13 cellular contexts compared by ENCODE assay signal in genomic region chr2:29064746-29065478, GRCh38. TPM values are rescaled to one million over a fixed set of nuclear protein-coding genes. Genes with fewer than 3 reads are reported as not detected.
DNase-seq lines count a peak whose midpoint lies in the region; ATAC-seq and TF ChIP-seq lines count a peak whose summit lies in the region.
"Had no signal": no experiment of that assay in that cellular context is flagged by ENCODE, and none has a peak within 500 bp of the region (broad histone marks: within the 10 kb centered on the region; RNA-seq: fewer than 3 reads in every experiment).

No MANE protein-coding gene starts in this region.

- H3K27me3 ChIP-seq in WERI-Rb-1 (ENCODE audit: insufficient read depth, low read depth, severe bottlenecking) (no peaks in the 10 kb centered on the region), esophagus (ENCODE audit: control insufficient read depth in 1 of 2, insufficient read depth in 2 of 2, low read length in 2 of 2) (no peaks in the 10 kb centered on the region), subcutaneous abdominal adipose tissue (ENCODE audit: control insufficient read depth in 5 of 5, insufficient read depth in 4 of 5, low read length in 5 of 5) (no peaks in the 10 kb centered on the region)

- H3K4me3 ChIP-seq in WERI-Rb-1 (ENCODE audit: low read depth, low read length) (no peak overlapping the region), esophagus (ENCODE audit: low read depth in 1 of 2, low read length in 2 of 2) (no peak overlapping the region), mucosa of descending colon (no peak overlapping the region), subcutaneous abdominal adipose tissue (ENCODE audit: low read depth in 1 of 5, low read length in 5 of 5) (peak overlapping the region in 1 of 5 donors; percentile 7)

- DNase-seq in WERI-Rb-1: no peak
- DNase-seq in mucosa of descending colon: no peak
- no peak for DNase-seq in stimulated activated naive CD4-positive, alpha-beta T cell treated with Interleukin-2 at 50 U/mL for 16 hours (lab: John Stamatoyannopoulos, UW)
- DNase-seq in NCI-H748 treated with DMSO at 0.1 percent for 48 hours (lab: John Stamatoyannopoulos, UW): no peak
- DNase-seq in effector CD8-positive, alpha-beta T cell (lab: John Stamatoyannopoulos, UW): no peak
- DNase-seq: GDM1, NCI-H226 had no signal

- H3K36me3 ChIP-seq in WERI-Rb-1 (peaks cover 3% of the 10 kb centered on the region; the same call in 1 of the 2 replicates), esophagus (ENCODE audit: control insufficient read depth in 2 of 2, insufficient read depth in 2 of 2, low read length in 1 of 2) (no peaks in the 10 kb centered on the region), mucosa of descending colon (ENCODE audit: low read depth) (no peaks in the 10 kb centered on the region), subcutaneous abdominal adipose tissue (ENCODE audit: control insufficient read depth in 5 of 5, insufficient read depth in 5 of 5, low read length in 5 of 5) (no peaks in the 10 kb centered on the region)

- ATAC-seq in mucosa of descending colon: peak; percentile 27
- ATAC-seq in activated T-helper 17 cell treated with anti-CD3 and anti-CD28 coated beads, Interleukin-2, amount 50 U/mL, for 72 hours (replicated peaks): no peak

- peak overlapping the region in 1 of 5 donors; percentile 45 for H3K9ac ChIP-seq in subcutaneous abdominal adipose tissue (ENCODE audit: low read length in 5 of 5)

- TF ChIP-seq CTCF in WERI-Rb-1 (IDR thresholded peaks at IDR 0.05; ENCODE audit: low read depth, low read length) (no peak), mucosa of descending colon (IDR thresholded peaks at IDR 0.05) (no peak)

- intact Hi-C loops in mucosa of descending colon (cut with DNase I, micrococcal nuclease): no loop called here

- H3K36me3 Mint-ChIP-seq in activated T-helper 17 cell treated with anti-CD3 and anti-CD28 coated beads, Interleukin-2, amount 50 U/mL, for 72 hours (ENCODE audit: low read depth): no peaks in the 10 kb centered on the region

- WGBS in esophagus, 2 donors: 37 to 45% methylated on average over 17 of the region's 17 CpGs

- peaks cover under 1% of the 10 kb centered on the region for H3K4me1 Mint-ChIP-seq in activated T-helper 17 cell treated with anti-CD3 and anti-CD28 coated beads, Interleukin-2, amount 50 U/mL, for 72 hours

- H3K27ac ChIP-seq in WERI-Rb-1 (peak overlapping the region; percentile 11), esophagus (ENCODE audit: low read depth in 2 of 2, low read length in 1 of 2) (peak overlapping the region; percentile 81 to 99), subcutaneous abdominal adipose tissue (ENCODE audit: low read depth, low read length) (peak overlapping the region; percentile 87)

- no peaks in the 10 kb centered on the region for H3K9me3 ChIP-seq in WERI-Rb-1 (ENCODE audit: severe bottlenecking)
- H3K9me3 ChIP-seq in esophagus (ENCODE audit: control insufficient read depth in 2 of 2, insufficient read depth in 1 of 2, low read depth in 1 of 2, low read length in 1 of 2): no peaks in the 10 kb centered on the region
- no peaks in the 10 kb centered on the region for H3K9me3 ChIP-seq in mucosa of descending colon
- H3K9me3 ChIP-seq in subcutaneous abdominal adipose tissue (ENCODE audit: control insufficient read depth in 5 of 5, low read length in 5 of 5): no peaks in the 10 kb centered on the region

- H3K27me3 Mint-ChIP-seq in activated T-helper 17 cell treated with anti-CD3 and anti-CD28 coated beads, Interleukin-2, amount 50 U/mL, for 72 hours: no peaks in the 10 kb centered on the region

- H3K4me1 ChIP-seq in esophagus (ENCODE audit: control insufficient read depth in 2 of 2, insufficient read depth in 2 of 2, low read length in 1 of 2) (peaks cover 13 to 38% of the 10 kb centered on the region in 2 donors), mucosa of descending colon (ENCODE audit: low read depth) (no peaks in the 10 kb centered on the region), subcutaneous abdominal adipose tissue (ENCODE audit: control insufficient read depth in 5 of 5, insufficient read depth in 5 of 5, low read length in 5 of 5) (peaks cover 14 to 47% (median 45%) of the 10 kb centered on the region in 5 donors)

- H3K27ac Mint-ChIP-seq in activated T-helper 17 cell treated with anti-CD3 and anti-CD28 coated beads, Interleukin-2, amount 50 U/mL, for 72 hours: no peak overlapping the region
- H3K27ac Mint-ChIP-seq: endodermal cell had no signal

- H3K9me3 Mint-ChIP-seq in activated T-helper 17 cell treated with anti-CD3 and anti-CD28 coated beads, Interleukin-2, amount 50 U/mL, for 72 hours: no peaks in the 10 kb centered on the region
- H3K9me3 Mint-ChIP-seq: endodermal cell had no signal

- no peak overlapping the region for H3K4me3 Mint-ChIP-seq in activated T-helper 17 cell treated with anti-CD3 and anti-CD28 coated beads, Interleukin-2, amount 50 U/mL, for 72 hours
- H3K4me3 Mint-ChIP-seq: endodermal cell had no signal

RNA-seq across cellular contexts. Expression of gene PCARE, which starts 9.4 kb away (rescaled TPM):
- under 1 TPM; 0.07 to 0.22 TPM for polyA plus RNA-seq in esophagus
- total RNA-seq in mucosa of descending colon: not detected
- total RNA-seq in activated T-helper 17 cell treated with anti-CD3 and anti-CD28 coated beads, Interleukin-2, amount 50 U/mL, for 72 hours: not detected
- total RNA-seq: M059J, RPMI7951 had no signal

RNA-seq across cellular contexts. Expression of gene CLIP4, which starts 50.3 kb away (rescaled TPM):
- 10 to 100 TPM; 12.4 to 16.8 TPM for polyA plus RNA-seq in esophagus
- total RNA-seq in mucosa of descending colon: 10 to 100 TPM in 1 of 3 donors, 1 to 10 TPM in 2; 2.6 to 48.1 (median 8.3) TPM
- 10 to 100 TPM; 23.3 to 24.5 TPM for total RNA-seq in activated T-helper 17 cell treated with anti-CD3 and anti-CD28 coated beads, Interleukin-2, amount 50 U/mL, for 72 hours

Comparison
In these comparisons a context has a peak if more than half of its experiments do, and no peak if none do; other contexts are left out.
1. H3K27ac ChIP-seq: peak in every context shown above with its lines; median percentile 90 in esophagus; 87 in subcutaneous abdominal adipose tissue; 11 in WERI-Rb-1.